28 cellular contexts compared by ENCODE assay signal in the genomic region with DNA sequence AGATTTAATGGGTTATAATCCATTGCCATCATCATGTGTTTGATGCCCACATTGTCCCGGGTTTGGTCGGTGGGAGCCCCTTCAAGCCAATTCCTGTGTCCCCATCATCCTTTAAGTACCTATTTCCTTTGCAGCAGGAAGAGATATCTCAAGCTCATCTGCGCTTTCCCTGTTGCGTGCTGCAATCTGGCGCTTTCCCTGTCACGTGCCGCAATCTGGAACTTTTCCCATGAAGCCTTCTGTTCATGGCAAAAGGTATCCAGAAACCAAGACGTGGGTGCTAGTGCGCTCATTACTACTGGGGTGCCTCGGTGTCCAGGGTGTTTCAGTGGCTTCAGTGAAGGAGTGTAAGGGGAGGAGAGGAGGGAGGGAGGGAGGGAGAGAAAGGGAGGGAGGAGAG.
"Had no signal": no experiment of that assay in that cellular context is flagged by ENCODE, and none has a peak within 500 bp of the region (broad histone marks: within the 10 kb centered on the region; RNA-seq: fewer than 3 reads in every experiment).

No MANE protein-coding gene starts in this region.

- DNase-seq: activated CD4-positive, alpha-beta T cell treated with anti-CD3 and anti-CD28 coated beads, Interleukin-2, amount 10 ng/mL, durations not matched to agents 24 days and 14 days; activated CD4-positive, alpha-beta T cell treated with anti-CD3 and anti-CD28 coated beads, Interleukin-2, amount 50 U/mL, for 4 hours; activated CD4-positive, CD25-positive, alpha-beta regulatory T cell; activated CD8-positive, alpha-beta T cell treated with anti-CD3 and anti-CD28 coated beads for 36 hours; activated gamma-delta T cell; activated naive CD4-positive, alpha-beta T cell treated with Interleukin-2 at 50 U/mL for 16 hours; activated naive CD8-positive, alpha-beta T cell treated with anti-CD3 and anti-CD28 coated beads, Interleukin-2, amount 10 ng/mL, durations not matched to agents 7 days and 5 days; activated T-cell treated with anti-CD3 and anti-CD28 coated beads, Interleukin-2, amount 50 U/mL, for 1 hour; amygdala; body of pancreas; NCI-H1092 treated with DMSO at 0.1 percent for 48 hours; NCI-H1417; NCI-H146; NCI-H187 treated with DMSO at 0.1 percent for 48 hours; NCI-H2081; NCI-H345; NCI-H524 treated with DMSO at 0.1 percent for 48 hours; SHP77; SJCRH30; T1000; WERI-Rb-1 had no signal

- H3K36me3 Mint-ChIP-seq: activated naive CD4-positive, alpha-beta T cell treated with anti-CD3 and anti-CD28 coated beads, Interleukin-2, amount 50 U/mL, for 24 hours; activated naive CD8-positive, alpha-beta T cell treated with anti-CD3 and anti-CD28 coated beads, Interleukin-2, amount 10 ng/mL, durations not matched to agents 7 days and 5 days had no signal

- H3K27me3 ChIP-seq: body of pancreas, breast epithelium, SJCRH30 had no signal

- FAIRE-seq: astrocyte had no signal

- H3K4me3 Mint-ChIP-seq: activated CD4-positive, alpha-beta T cell treated with anti-CD3 and anti-CD28 coated beads, Interleukin-2, amount 10 ng/mL, durations not matched to agents 24 days and 14 days; activated CD8-positive, alpha-beta T cell treated with anti-CD3 and anti-CD28 coated beads for 36 hours; activated naive CD4-positive, alpha-beta T cell treated with anti-CD3 and anti-CD28 coated beads, Interleukin-2, amount 50 U/mL, for 24 hours; activated naive CD8-positive, alpha-beta T cell treated with anti-CD3 and anti-CD28 coated beads, Interleukin-2, amount 10 ng/mL, durations not matched to agents 7 days and 5 days had no signal

- H3K9me3 ChIP-seq: body of pancreas, SJCRH30 had no signal

- H3K27ac ChIP-seq: body of pancreas, breast epithelium, KMS-11, SJCRH30, SK-N-MC, WERI-Rb-1 had no signal

- H3K4me3 ChIP-seq: body of pancreas, breast epithelium, SJCRH30, SK-N-MC had no signal

- H3K36me3 ChIP-seq: breast epithelium, SJCRH30, WERI-Rb-1 had no signal

- H3K4me1 Mint-ChIP-seq: activated CD4-positive, alpha-beta T cell treated with anti-CD3 and anti-CD28 coated beads, Interleukin-2, amount 10 ng/mL, durations not matched to agents 24 days and 14 days; activated naive CD4-positive, alpha-beta T cell treated with anti-CD3 and anti-CD28 coated beads, Interleukin-2, amount 50 U/mL, for 24 hours; activated naive CD8-positive, alpha-beta T cell treated with anti-CD3 and anti-CD28 coated beads, Interleukin-2, amount 10 ng/mL, durations not matched to agents 7 days and 5 days had no signal

- H3K4me1 ChIP-seq: body of pancreas, breast epithelium, SJCRH30 had no signal

- ATAC-seq: activated CD8-positive, alpha-beta T cell treated with anti-CD3 and anti-CD28 coated beads for 36 hours; body of pancreas; Panc1 had no signal

- H3K27me3 Mint-ChIP-seq: activated CD4-positive, alpha-beta T cell treated with anti-CD3 and anti-CD28 coated beads, Interleukin-2, amount 10 ng/mL, durations not matched to agents 24 days and 14 days; activated CD8-positive, alpha-beta T cell treated with anti-CD3 and anti-CD28 coated beads for 36 hours had no signal

- H3K9me3 Mint-ChIP-seq: activated CD4-positive, alpha-beta T cell treated with anti-CD3 and anti-CD28 coated beads, Interleukin-2, amount 10 ng/mL, durations not matched to agents 24 days and 14 days; activated CD8-positive, alpha-beta T cell treated with anti-CD3 and anti-CD28 coated beads for 36 hours; activated naive CD4-positive, alpha-beta T cell treated with anti-CD3 and anti-CD28 coated beads, Interleukin-2, amount 50 U/mL, for 24 hours; activated naive CD8-positive, alpha-beta T cell treated with anti-CD3 and anti-CD28 coated beads, Interleukin-2, amount 10 ng/mL, durations not matched to agents 7 days and 5 days; activated T-helper 2 cell treated with anti-CD3 and anti-CD28 coated beads, Interferon-gamma antibody, Interleukin-2, Interleukin-4, amounts not matched to agents 10 μg/mL and 5 μg/mL and 100 μg/mL, durations not matched to agents 14 hours and 24 hours and 36 hours had no signal

- H3K27ac Mint-ChIP-seq: activated CD4-positive, alpha-beta T cell treated with anti-CD3 and anti-CD28 coated beads, Interleukin-2, amount 10 ng/mL, durations not matched to agents 24 days and 14 days; activated CD8-positive, alpha-beta T cell treated with anti-CD3 and anti-CD28 coated beads for 36 hours; activated naive CD4-positive, alpha-beta T cell treated with anti-CD3 and anti-CD28 coated beads, Interleukin-2, amount 50 U/mL, for 24 hours; activated naive CD8-positive, alpha-beta T cell treated with anti-CD3 and anti-CD28 coated beads, Interleukin-2, amount 10 ng/mL, durations not matched to agents 7 days and 5 days; activated T-helper 2 cell treated with anti-CD3 and anti-CD28 coated beads, Interferon-gamma antibody, Interleukin-2, Interleukin-4, amounts not matched to agents 10 μg/mL and 5 μg/mL and 100 μg/mL, durations not matched to agents 14 hours and 24 hours and 36 hours had no signal
